Comparison of ENCODE assay signal across 9 cellular contexts in the genomic region with DNA sequence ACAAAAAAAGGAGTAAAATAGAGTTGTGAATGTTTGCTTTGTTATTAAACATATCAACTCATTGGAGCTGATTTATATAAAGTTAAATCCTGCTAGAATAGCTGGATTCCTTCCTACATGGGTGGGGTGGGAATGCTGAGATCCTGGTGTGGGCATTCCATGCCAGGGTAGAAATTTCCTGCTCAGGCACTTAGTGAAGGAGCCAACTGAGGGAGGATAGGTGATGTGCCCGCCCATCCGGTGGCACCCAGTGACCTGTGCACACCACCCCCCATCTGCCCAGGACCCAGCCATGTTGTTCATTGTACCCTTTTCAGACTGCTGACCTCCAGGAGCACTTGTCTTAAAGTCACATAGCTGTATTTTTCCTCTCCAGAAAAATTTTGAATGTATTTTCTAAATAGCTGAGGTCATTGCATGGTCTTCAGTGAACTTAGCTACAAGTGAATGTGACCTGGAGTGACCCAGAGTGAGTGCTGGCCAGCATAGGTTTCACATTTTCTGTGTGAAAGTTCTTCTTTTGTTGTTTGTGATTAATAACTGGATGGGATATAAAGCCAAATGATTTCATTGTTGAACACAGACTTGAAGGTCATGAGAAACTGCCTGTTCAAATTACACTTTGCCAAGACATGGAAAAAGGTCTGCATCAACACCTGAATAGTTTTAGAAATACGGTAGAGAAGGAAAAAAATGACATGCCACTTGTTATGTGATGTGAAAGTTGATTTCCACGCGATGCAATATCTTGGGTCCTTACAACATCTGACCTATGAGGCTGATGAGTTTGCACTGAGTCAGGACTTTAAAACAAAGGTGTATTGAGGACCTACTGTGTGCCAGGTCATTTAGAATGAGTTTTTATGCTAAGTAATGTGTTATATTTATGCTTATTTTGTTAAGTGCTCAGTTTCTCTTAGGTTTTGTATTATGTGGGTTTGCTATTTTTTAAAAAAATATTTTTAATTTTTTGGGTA.
DNase-seq lines count a peak whose midpoint lies in the region; ATAC-seq, FAIRE-seq and TF ChIP-seq lines count a peak whose summit lies in the region.
"Had no signal": no experiment of that assay in that cellular context is flagged by ENCODE, and none has a peak within 500 bp of the region (broad histone marks: within the 10 kb centered on the region; RNA-seq: fewer than 3 reads in every experiment).

No MANE protein-coding gene starts in this region.

- peak; percentile 46 for FAIRE-seq in keratinocyte (lab: Jason Lieb, UNC)

- H3K27me3 Mint-ChIP-seq in activated CD4-positive, alpha-beta T cell treated with anti-CD3 and anti-CD28 coated beads, Interleukin-2, amount 10 ng/mL, durations not matched to agents 24 days and 14 days, result no peaks in the 10 kb centered on the region

- TF ChIP-seq CTCF in astrocyte of the spinal cord (IDR thresholded peaks at IDR 0.05; ENCODE audit: low read depth, low read length) (no peak), keratinocyte (optimal IDR thresholded peaks at IDR 0.05 in 1 of 3, IDR thresholded peaks at IDR 0.05 in 1 of 3, conservative IDR thresholded peaks at IDR 0.05 in 1 of 3; ENCODE audit: extremely low read depth in 1 of 3, insufficient read depth in 2 of 3, low read length in 3 of 3) (no peak), stomach (IDR thresholded peaks at IDR 0.05) (no peak)

- TF ChIP-seq POLR2A in stomach (IDR thresholded peaks at IDR 0.05), result no peak

- no peak overlapping the region for H2AFZ ChIP-seq in keratinocyte (ENCODE audit: control insufficient read depth, low read length)

- peaks cover 37% of the 10 kb centered on the region for H3K4me1 Mint-ChIP-seq in activated CD4-positive, alpha-beta T cell treated with anti-CD3 and anti-CD28 coated beads, Interleukin-2, amount 10 ng/mL, durations not matched to agents 24 days and 14 days

- H3K4me3 Mint-ChIP-seq in activated CD4-positive, alpha-beta T cell treated with anti-CD3 and anti-CD28 coated beads, Interleukin-2, amount 10 ng/mL, durations not matched to agents 24 days and 14 days, result no peak overlapping the region

- intact Hi-C loops in activated CD4-positive, alpha-beta T cell treated with anti-CD3 and anti-CD28 coated beads, Interleukin-2, amount 10 ng/mL, durations not matched to agents 24 days and 14 days (cut with micrococcal nuclease), result loop anchor here (5.0 kb wide), 1 partner anchor 250 kb away; no protein-coding TSS in a partner anchor
- intact Hi-C loops in stomach (cut with DNase I; ENCODE audit: low total_unique reads), result no loop called here

- H3K4me1 ChIP-seq in keratinocyte (ENCODE audit: control insufficient read depth, extremely low read depth, insufficient read depth, low read length), result peaks cover 6% of the 10 kb centered on the region
- peaks cover 13 to 62% (median 23%) of the 10 kb centered on the region in 4 donors for H3K4me1 ChIP-seq in stomach

- H3K36me3 Mint-ChIP-seq in activated CD4-positive, alpha-beta T cell treated with anti-CD3 and anti-CD28 coated beads, Interleukin-2, amount 10 ng/mL, durations not matched to agents 24 days and 14 days (ENCODE audit: low read depth), result peaks cover 26% of the 10 kb centered on the region

- H3K9me1 ChIP-seq in keratinocyte (ENCODE audit: control insufficient read depth, extremely low read depth, insufficient read depth, low read length), result no peaks in the 10 kb centered on the region

- H3K27me3 ChIP-seq in keratinocyte (ENCODE audit: control insufficient read depth, extremely low read depth, insufficient read depth, low read length) (no peaks in the 10 kb centered on the region), stomach (no peaks in the 10 kb centered on the region)

- H3K4me3 ChIP-seq in astrocyte of the spinal cord (ENCODE audit: low read depth, low read length) (no peak overlapping the region), keratinocyte (ENCODE audit: control insufficient read depth in 2 of 3, extremely low read depth in 1 of 3, insufficient read depth in 2 of 3, low read depth in 1 of 3, low read length in 3 of 3) (no peak overlapping the region), stomach (no peak overlapping the region)

- no peak for ATAC-seq in GM21381 (IDR thresholded peaks at IDR 0.05; ENCODE audit: unreplicated experiment)

- H3K9me3 Mint-ChIP-seq in activated CD4-positive, alpha-beta T cell treated with anti-CD3 and anti-CD28 coated beads, Interleukin-2, amount 10 ng/mL, durations not matched to agents 24 days and 14 days, result no peaks in the 10 kb centered on the region

- H3K27ac ChIP-seq in keratinocyte (ENCODE audit: control insufficient read depth, insufficient read depth, low read length) (no peak overlapping the region), stomach (peak overlapping the region; percentile 20 to 65 (median 38))

- dilution Hi-C loops in keratinocyte (cut with MboI; ENCODE audit: extremely low pct_ligation_motif_present, low sequenced_read_pairs), result no loop called here

- no peaks in the 10 kb centered on the region for H4K20me1 ChIP-seq in keratinocyte (ENCODE audit: control insufficient read depth, extremely low read depth, insufficient read depth, low read length)

- H3K27ac Mint-ChIP-seq in activated CD4-positive, alpha-beta T cell treated with anti-CD3 and anti-CD28 coated beads, Interleukin-2, amount 10 ng/mL, durations not matched to agents 24 days and 14 days, result no peak overlapping the region

- peak; percentile 43 for DNase-seq in activated CD4-positive, alpha-beta T cell treated with anti-CD3 and anti-CD28 coated beads, Interleukin-2, amount 10 ng/mL, durations not matched to agents 24 days and 14 days
- no peak for DNase-seq in activated CD4-positive, alpha-beta T cell treated with anti-CD3 and anti-CD28 coated beads for 4 hours
- peak; percentile 35 for DNase-seq in astrocyte of the spinal cord (ENCODE audit: low read depth, low spot score)
- no peak for DNase-seq in keratinocyte (ENCODE audit: low read depth, low spot score)
- DNase-seq in stomach, result no peak
- no peak for DNase-seq in D341Med (ENCODE audit: low spot score)
- no peak for DNase-seq in activated gamma-delta T cell treated with Interleukin-2 at 50 U/mL for 16 hours
- DNase-seq: 8988T had no signal

- H3K9me3 ChIP-seq in keratinocyte (ENCODE audit: control insufficient read depth, low read depth, low read length) (no peaks in the 10 kb centered on the region), stomach (no peaks in the 10 kb centered on the region)

- no peak for TF ChIP-seq EP300 in stomach (IDR thresholded peaks at IDR 0.05)

- no peaks in the 10 kb centered on the region for H3K36me3 ChIP-seq in keratinocyte (ENCODE audit: control insufficient read depth in 2 of 2, extremely low read depth in 1 of 2, insufficient read depth in 2 of 2, low read length in 2 of 2)
- no peaks in the 10 kb centered on the region for H3K36me3 ChIP-seq in stomach

- no peak overlapping the region for H3K4me2 ChIP-seq in keratinocyte (ENCODE audit: control insufficient read depth, extremely low read depth, insufficient read depth, low read depth, low read length)

- 36 to 47% (median 39%) methylated on average over 5 of the region's 5 CpGs for WGBS in stomach, 5 donors

- in situ Hi-C loops in astrocyte of the spinal cord (cut with HindIII; ENCODE audit: low sequenced_read_pairs), result no loop called here

- no peak overlapping the region for H3K9ac ChIP-seq in keratinocyte (ENCODE audit: control insufficient read depth, extremely low read depth, insufficient read depth, low read length)

- peaks cover 41% of the 10 kb centered on the region for H3K79me2 ChIP-seq in keratinocyte (ENCODE audit: control insufficient read depth, insufficient read depth, low read length)

Comparison
In these comparisons a context has a peak if more than half of its experiments do, and no peak if none do; other contexts are left out.
1. DNase-seq: peak in activated CD4-positive, alpha-beta T cell treated with anti-CD3 and anti-CD28 coated beads, Interleukin-2, amount 10 ng/mL, durations not matched to agents 24 days and 14 days (single experiment) and astrocyte of the spinal cord (single experiment); none in activated CD4-positive, alpha-beta T cell treated with anti-CD3 and anti-CD28 coated beads for 4 hours (0 of 2), keratinocyte (single experiment), stomach (single experiment), D341Med (single experiment) and activated gamma-delta T cell treated with Interleukin-2 at 50 U/mL for 16 hours (single experiment).